ENCODE assay signal across 9 cellular contexts in the genomic region with DNA sequence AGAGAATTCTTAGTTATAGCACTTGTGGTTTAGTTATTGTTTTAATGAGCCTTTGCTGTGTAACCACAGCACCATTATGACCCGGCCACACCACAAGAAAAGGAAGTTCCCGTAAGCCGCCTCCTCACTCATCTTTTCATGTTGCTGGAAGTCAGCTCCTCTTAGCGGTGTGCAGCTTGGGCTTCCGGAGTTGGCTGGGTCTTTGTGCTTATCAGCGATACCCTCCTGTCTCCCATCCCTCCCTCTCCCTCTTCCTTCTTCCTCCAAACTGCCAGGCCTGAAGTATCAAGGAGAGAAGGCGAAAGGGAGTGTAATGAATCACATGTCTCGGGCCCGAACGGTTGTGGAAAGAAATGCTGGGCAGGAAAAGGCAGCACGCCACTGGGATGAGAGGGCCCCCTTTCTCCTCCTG.
A peak's percentile ranks its signal among the peaks of the same experiment; 100 is the strongest.
DNase-seq lines count a peak whose midpoint lies in the region; ATAC-seq and TF ChIP-seq lines count a peak whose summit lies in the region.
"Had no signal": no experiment of that assay in that cellular context is flagged by ENCODE, and none has a peak within 500 bp of the region (broad histone marks: within the 10 kb centered on the region; RNA-seq: fewer than 3 reads in every experiment).

No MANE protein-coding gene starts in this region.

- H3K4me3 Mint-ChIP-seq in activated CD4-positive, alpha-beta T cell treated with anti-CD3 and anti-CD28 coated beads for 36 hours, result peak overlapping the region; percentile 54

- H3K9me3 ChIP-seq in upper lobe of right lung, result no peaks in the 10 kb centered on the region
- H3K9me3 ChIP-seq: pancreas had no signal

- peaks cover 75% of the 10 kb centered on the region for H3K27me3 Mint-ChIP-seq in activated CD4-positive, alpha-beta T cell treated with anti-CD3 and anti-CD28 coated beads for 36 hours

- H3K9me3 Mint-ChIP-seq in activated CD4-positive, alpha-beta T cell treated with anti-CD3 and anti-CD28 coated beads for 36 hours (ENCODE audit: low read depth), result no peaks in the 10 kb centered on the region

- H3K36me3 ChIP-seq in upper lobe of right lung, result no peaks in the 10 kb centered on the region
- H3K36me3 ChIP-seq: pancreas had no signal

- CTCF ChIA-PET in activated CD4-positive, alpha-beta T cell treated with anti-CD3 and anti-CD28 coated beads for 36 hours (lab: Charles Lee), result interaction anchor here (0.7 to 1.8 kb wide), 5 partner anchors 10 to 1329 kb away, joined by 3 to 8 read pairs (median 3); no protein-coding TSS in a partner anchor

- no peak overlapping the region for H3K4me3 ChIP-seq in upper lobe of right lung
- H3K4me3 ChIP-seq: pancreas had no signal

- no peaks in the 10 kb centered on the region for H3K27me3 ChIP-seq in upper lobe of right lung
- H3K27me3 ChIP-seq: pancreas had no signal

- H3K4me1 Mint-ChIP-seq in activated CD4-positive, alpha-beta T cell treated with anti-CD3 and anti-CD28 coated beads for 36 hours, result peaks cover 25% of the 10 kb centered on the region

- DNase-seq in activated gamma-delta T cell treated with Interleukin-2 at 50 U/mL for 16 hours (peak; percentile 38), activated gamma-delta T cell (lab: John Stamatoyannopoulos, UW) (no peak), foreskin melanocyte (peak; percentile 68), upper lobe of right lung (no peak), erythroblast (lab: John Stamatoyannopoulos, UW) (no peak), T1000 (lab: John Stamatoyannopoulos, UW) (no peak)
- DNase-seq in activated CD4-positive, alpha-beta T cell treated with anti-CD3 and anti-CD28 coated beads for 36 hours, result peak; percentile 83
- DNase-seq: pancreas had no signal

- no peak overlapping the region for H3K27ac ChIP-seq in upper lobe of right lung
- H3K27ac ChIP-seq: pancreas had no signal

- H3K36me3 Mint-ChIP-seq in activated CD4-positive, alpha-beta T cell treated with anti-CD3 and anti-CD28 coated beads for 36 hours (ENCODE audit: low read depth), result no peaks in the 10 kb centered on the region

- intact Hi-C loops in activated CD4-positive, alpha-beta T cell treated with anti-CD3 and anti-CD28 coated beads for 36 hours (cut with DNase I, micrococcal nuclease), result loop anchor here (2.0 to 10.0 kb wide), 4 partner anchors 26 to 1750 kb away; a partner anchor contains a TSS
- intact Hi-C loops in upper lobe of right lung (cut with DNase I), result no loop called here

- ATAC-seq in HG03108 (IDR thresholded peaks at IDR 0.05; ENCODE audit: unreplicated experiment), result peak; percentile 64
- ATAC-seq in activated CD4-positive, alpha-beta T cell treated with anti-CD3 and anti-CD28 coated beads for 36 hours, result peak; percentile 88
- ATAC-seq in upper lobe of right lung, result peak; percentile 39

- peaks cover 12% of the 10 kb centered on the region for H3K4me1 ChIP-seq in upper lobe of right lung
- H3K4me1 ChIP-seq: pancreas had no signal

- H3K27ac Mint-ChIP-seq in activated CD4-positive, alpha-beta T cell treated with anti-CD3 and anti-CD28 coated beads for 36 hours, result no peak overlapping the region

- POLR2A ChIA-PET in activated CD4-positive, alpha-beta T cell treated with anti-CD3 and anti-CD28 coated beads for 36 hours (lab: Charles Lee), result interaction anchor here (0.6 kb wide), 1 partner anchor 87 kb away, joined by 3 read pairs; no protein-coding TSS in a partner anchor

- TF ChIP-seq POLR2A in erythroblast (IDR thresholded peaks at IDR 0.05; ENCODE audit: low read length), result no peak

- no peak for TF ChIP-seq CTCF in upper lobe of right lung (IDR thresholded peaks at IDR 0.05)

Comparison
In these comparisons a context has a peak if more than half of its experiments do, and no peak if none do; other contexts are left out.
1. DNase-seq: peak in activated gamma-delta T cell treated with Interleukin-2 at 50 U/mL for 16 hours (single experiment), activated CD4-positive, alpha-beta T cell treated with anti-CD3 and anti-CD28 coated beads for 36 hours (single experiment) and foreskin melanocyte (single experiment); none in activated gamma-delta T cell (single experiment), upper lobe of right lung (single experiment), erythroblast (0 of 2) and T1000 (single experiment).
2. Peak in every context shown above with its lines, with median percentiles within 50 percentile points of each other: ATAC-seq.